In the genomic region with DNA sequence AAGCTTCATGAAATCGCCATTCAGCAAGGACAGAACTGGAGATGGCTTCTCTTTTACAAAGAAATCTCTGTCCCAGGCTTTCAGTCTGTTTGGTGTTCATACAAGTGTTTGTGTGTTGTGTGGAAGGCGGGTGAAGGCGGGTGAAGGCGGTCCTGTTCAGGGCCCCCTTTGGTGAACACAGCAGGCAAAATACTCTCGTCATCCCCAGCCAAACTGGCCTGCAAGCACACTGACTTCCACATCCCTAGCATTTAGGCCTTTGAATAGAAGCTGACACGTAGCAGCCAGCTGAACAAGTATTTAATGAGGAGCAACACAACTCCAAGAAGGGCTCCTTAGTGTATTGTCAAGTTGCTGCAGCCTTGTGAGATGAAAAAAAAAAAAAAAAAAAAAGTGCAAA, we compare ENCODE assay signal across 9 cellular contexts.
A peak's percentile ranks its signal among the peaks of the same experiment; 100 is the strongest.
DNase-seq lines count a peak whose midpoint lies in the region; ATAC-seq and TF ChIP-seq lines count a peak whose summit lies in the region.
"Had no signal": no experiment of that assay in that cellular context is flagged by ENCODE, and none has a peak within 500 bp of the region (broad histone marks: within the 10 kb centered on the region; RNA-seq: fewer than 3 reads in every experiment).

No MANE protein-coding gene starts in this region.

- no peak for TF ChIP-seq POLR2A in ovary (IDR thresholded peaks at IDR 0.05)
- TF ChIP-seq POLR2A in lower leg skin (IDR thresholded peaks at IDR 0.05), result no peak

- 34 to 74% (median 41%) methylated on average over 6 of the region's 6 CpGs for WGBS in ovary, 3 donors
- 66 to 81% methylated on average over 6 of the region's 6 CpGs for WGBS in lower leg skin, 2 donors

- CTCF ChIA-PET in T-cell (lab: Charles Lee), result interaction anchor here in 1 of 2 donors (0.6 to 0.7 kb wide), 3 partner anchors 62 to 361 kb away, joined by 3 to 5 read pairs (median 4); no protein-coding TSS in a partner anchor

- peaks cover 78% of the 10 kb centered on the region for H3K36me3 Mint-ChIP-seq in T-cell

- H3K4me1 ChIP-seq in ovary (ENCODE audit: insufficient read depth), result peaks cover 25% of the 10 kb centered on the region

- no peaks in the 10 kb centered on the region for H3K36me3 ChIP-seq in ovary
- no peaks in the 10 kb centered on the region; the same call in none of the 2 replicates for H3K36me3 ChIP-seq in MG63

- DNase-seq in C1 segment of cervical spinal cord (lab: John Stamatoyannopoulos, UW), result peak in 12 of 14 donors; percentile 12 to 73 (median 59)
- no peak for DNase-seq in T-cell
- peak; percentile 35 for DNase-seq in fibroblast of the aortic adventitia (ENCODE audit: low read depth)
- DNase-seq in ovary, result peak in 4 of 5 donors; percentile 26 to 44 (median 30)
- DNase-seq in NCI-H526 (lab: John Stamatoyannopoulos, UW), result no peak
- DNase-seq in MG63, result no peak
- no peak for DNase-seq in lower leg skin (ENCODE audit: low spot score in 2 of 2)
- DNase-seq: NCI-H524 treated with DMSO at 0.1 percent for 48 hours had no signal

- POLR2A ChIA-PET in T-cell (lab: Charles Lee), result interaction anchor here in 1 of 2 donors (0.7 kb wide), 2 partner anchors 76 to 255 kb away, joined by 4 to 6 read pairs; no protein-coding TSS in a partner anchor

- H3K27me3 Mint-ChIP-seq in T-cell, result no peaks in the 10 kb centered on the region

- intact Hi-C loops in ovary (cut with DNase I) (loop anchor here in 3 of 4 donors (10.0 kb wide), 2 partner anchors 76 to 156 kb away; a partner anchor contains a TSS), lower leg skin (cut with DNase I; ENCODE audit: low total_unique reads) (no loop called here)

- H3K27ac ChIP-seq in ovary, result peak overlapping the region in 1 of 2 donors; percentile 72

- peak in 1 of 4 experiments; percentile 15 for ATAC-seq in T-cell (replicated peaks in 1 of 4)
- ATAC-seq in GM19467 (IDR thresholded peaks at IDR 0.05; ENCODE audit: unreplicated experiment), result no peak

- H3K4me3 Mint-ChIP-seq in T-cell, result peak overlapping the region; percentile 52 to 68 (median 60)

- no peak overlapping the region for H3K4me3 ChIP-seq in fibroblast of the aortic adventitia (ENCODE audit: low read depth, low read length)
- no peak overlapping the region for H3K4me3 ChIP-seq in ovary
- no peak overlapping the region for H3K4me3 ChIP-seq in MG63
- H3K4me3 ChIP-seq in lower leg skin (ENCODE audit: low read depth, poor library complexity, severe bottlenecking), result no peak overlapping the region

- no peaks in the 10 kb centered on the region for H3K9me3 ChIP-seq in ovary
- H3K9me3 ChIP-seq in MG63, result no peaks in the 10 kb centered on the region

- TF ChIP-seq CTCF in fibroblast of the aortic adventitia (IDR thresholded peaks at IDR 0.05; ENCODE audit: insufficient read depth, low read length), result no peak
- no peak for TF ChIP-seq CTCF in ovary (IDR thresholded peaks at IDR 0.05)
- no peak for TF ChIP-seq CTCF in lower leg skin (IDR thresholded peaks at IDR 0.05)

- H3K27ac Mint-ChIP-seq in T-cell, result peak overlapping the region; percentile 82

- H3K4me1 Mint-ChIP-seq in T-cell, result peaks cover 95 to 98% (median 96%) of the 10 kb centered on the region in 3 donors

- no peaks in the 10 kb centered on the region for H3K9me3 Mint-ChIP-seq in T-cell

- no peaks in the 10 kb centered on the region for H3K27me3 ChIP-seq in ovary
- H3K27me3 ChIP-seq in MG63, result no peaks in the 10 kb centered on the region

- TF ChIP-seq EP300 in ovary (IDR thresholded peaks at IDR 0.05), result no peak

Comparison
In these comparisons a context has a peak if more than half of its experiments do, and no peak if none do; other contexts are left out.
1. DNase-seq: peak in C1 segment of cervical spinal cord (12 of 14), fibroblast of the aortic adventitia (single experiment) and ovary (4 of 5); none in T-cell (0 of 34), NCI-H526 (0 of 2), MG63 (single experiment) and lower leg skin (0 of 2).